Comparison of ENCODE assay signal across 1 cellular context in genomic region chr10:50688183-50688582, GRCh38.
A peak's percentile ranks its signal among the peaks of the same experiment; 100 is the strongest.
TF ChIP-seq lines count a peak whose summit lies in the region.
"Not testable (repeated sequence)": the region's sequence is repeated elsewhere in the genome, so short reads cannot be mapped to it uniquely, and the experiment has no call there.

No MANE protein-coding gene starts in this region.

TF ChIP-seq in K562, 482 proteins besides CTCF, POLR2A, EP300 and RAD21 (continued from another document):
- peak; percentile 47 for TF ChIP-seq ATF3 (IDR thresholded peaks at IDR 0.05)
- not testable (repeated sequence) for TF ChIP-seq ATF3 (CRISPR knock-in tag; conservative IDR thresholded peaks at IDR 0.05)
